ENCODE assay signal across 27 cellular contexts in genomic region chr20:24765316-24766142, GRCh38.
A peak's percentile ranks its signal among the peaks of the same experiment; 100 is the strongest.
DNase-seq lines count a peak whose midpoint lies in the region; ATAC-seq and TF ChIP-seq lines count a peak whose summit lies in the region.
"Had no signal": no experiment of that assay in that cellular context is flagged by ENCODE, and none has a peak within 500 bp of the region (broad histone marks: within the 10 kb centered on the region; RNA-seq: fewer than 3 reads in every experiment).

No MANE protein-coding gene starts in this region.

- H3K4me1 ChIP-seq in osteoblast (ENCODE audit: insufficient read depth, low read length) (no peaks in the 10 kb centered on the region), testis (no peaks in the 10 kb centered on the region), foreskin keratinocyte (no peaks in the 10 kb centered on the region)

- no peak overlapping the region for H2AFZ ChIP-seq in osteoblast (ENCODE audit: low read length)

- H3K4me1 Mint-ChIP-seq in activated CD4-positive, alpha-beta memory T cell treated with anti-CD3 and anti-CD28 coated beads for 36 hours (ENCODE audit: low read depth) = no peaks in the 10 kb centered on the region
- H3K4me1 Mint-ChIP-seq in activated CD4-positive, alpha-beta memory T cell treated with anti-CD3 and anti-CD28 coated beads, Interleukin-2, amount 10 ng/mL, durations not matched to agents 7 days and 5 days = no peaks in the 10 kb centered on the region
- H3K4me1 Mint-ChIP-seq: activated naive CD8-positive, alpha-beta T cell treated with anti-CD3 and anti-CD28 coated beads, Interleukin-2, amount 10 ng/mL, durations not matched to agents 7 days and 5 days; T-cell had no signal

- H3K27ac ChIP-seq in osteoblast (ENCODE audit: low read depth, low read length) = no peak overlapping the region
- no peak overlapping the region for H3K27ac ChIP-seq in testis
- no peak overlapping the region for H3K27ac ChIP-seq in foreskin keratinocyte

- DNase-seq in activated CD4-positive, alpha-beta memory T cell treated with anti-CD3 and anti-CD28 coated beads for 36 hours = peak; percentile 2
- DNase-seq in activated CD4-positive, alpha-beta memory T cell treated with anti-CD3 and anti-CD28 coated beads, Interleukin-2, amount 10 ng/mL, durations not matched to agents 7 days and 5 days = no peak
- peak; percentile 34 for DNase-seq in activated CD8-positive, alpha-beta memory T cell treated with anti-CD3 and anti-CD28 coated beads, Interleukin-2, amount 50 U/mL, for 48 hours
- DNase-seq in osteoblast (ENCODE audit: insufficient read length, low spot score, missing footprints) (peak; percentile 41), testis (peak; percentile 5), foreskin keratinocyte (no peak), AG20443 (ENCODE audit: low spot score) (no peak)
- DNase-seq: activated CD4-positive, alpha-beta T cell treated with anti-CD3 and anti-CD28 coated beads, Interleukin-2, amount 50 U/mL, for 4 hours; activated naive CD8-positive, alpha-beta T cell treated with anti-CD3 and anti-CD28 coated beads, Interleukin-2, amount 10 ng/mL, durations not matched to agents 7 days and 5 days; central memory CD4-positive, alpha-beta T cell; foreskin fibroblast; Kasumi-1; midbrain; NCI-H1436; NCI-H2081; NCI-H526; PC-3; small intestine; stimulated activated CD4-positive, alpha-beta T cell treated with anti-CD3 and anti-CD28 coated beads, Interleukin-2, amount 100 ng/mL, for 24 hours; trophoblast cell had no signal

- no peak overlapping the region for H3K27ac Mint-ChIP-seq in activated CD4-positive, alpha-beta memory T cell treated with anti-CD3 and anti-CD28 coated beads for 36 hours
- no peak overlapping the region for H3K27ac Mint-ChIP-seq in activated CD4-positive, alpha-beta memory T cell treated with anti-CD3 and anti-CD28 coated beads, Interleukin-2, amount 10 ng/mL, durations not matched to agents 7 days and 5 days
- H3K27ac Mint-ChIP-seq: activated naive CD8-positive, alpha-beta T cell treated with anti-CD3 and anti-CD28 coated beads, Interleukin-2, amount 10 ng/mL, durations not matched to agents 7 days and 5 days; CD8-positive, alpha-beta T cell; naive thymus-derived CD8-positive, alpha-beta T cell; T-cell; WTC11 had no signal

- H3K4me2 ChIP-seq in osteoblast (ENCODE audit: insufficient read depth, low read length) = no peak overlapping the region

- TF ChIP-seq CTCF in osteoblast (IDR thresholded peaks at IDR 0.05; ENCODE audit: extremely low read depth, low read depth, low read length) = no peak
- no peak for TF ChIP-seq CTCF in testis (IDR thresholded peaks at IDR 0.05)
- TF ChIP-seq CTCF in foreskin keratinocyte (conservative IDR thresholded peaks at IDR 0.05) = no peak

- H3K9me3 Mint-ChIP-seq in activated CD4-positive, alpha-beta memory T cell treated with anti-CD3 and anti-CD28 coated beads for 36 hours = no peaks in the 10 kb centered on the region
- no peaks in the 10 kb centered on the region for H3K9me3 Mint-ChIP-seq in activated CD4-positive, alpha-beta memory T cell treated with anti-CD3 and anti-CD28 coated beads, Interleukin-2, amount 10 ng/mL, durations not matched to agents 7 days and 5 days
- H3K9me3 Mint-ChIP-seq: activated naive CD8-positive, alpha-beta T cell treated with anti-CD3 and anti-CD28 coated beads, Interleukin-2, amount 10 ng/mL, durations not matched to agents 7 days and 5 days; CD8-positive, alpha-beta T cell had no signal

- intact Hi-C loops in activated CD4-positive, alpha-beta memory T cell treated with anti-CD3 and anti-CD28 coated beads for 36 hours (cut with micrococcal nuclease) = no loop called here
- intact Hi-C loops in testis (cut with DNase I; ENCODE audit: low total_unique reads) = no loop called here

- no peak for ATAC-seq in foreskin keratinocyte
- ATAC-seq in HG03280 (IDR thresholded peaks at IDR 0.05; ENCODE audit: unreplicated experiment) = no peak
- ATAC-seq: CD8-positive, alpha-beta T cell; esophagus mucosa; HCT116; naive thymus-derived CD8-positive, alpha-beta T cell; PC-3; T-cell; WTC11 had no signal

- H3K27me3 ChIP-seq in osteoblast (ENCODE audit: insufficient read depth, low read length) (peaks cover 6% of the 10 kb centered on the region), testis (no peaks in the 10 kb centered on the region), foreskin keratinocyte (no peaks in the 10 kb centered on the region)

- no peaks in the 10 kb centered on the region for H4K20me1 ChIP-seq in osteoblast (ENCODE audit: insufficient read depth, low read length)

- H3K27me3 Mint-ChIP-seq in activated CD4-positive, alpha-beta memory T cell treated with anti-CD3 and anti-CD28 coated beads for 36 hours = peaks cover 14% of the 10 kb centered on the region
- H3K27me3 Mint-ChIP-seq in activated CD4-positive, alpha-beta memory T cell treated with anti-CD3 and anti-CD28 coated beads, Interleukin-2, amount 10 ng/mL, durations not matched to agents 7 days and 5 days = peaks cover 8% of the 10 kb centered on the region

- H3K4me3 ChIP-seq in osteoblast (ENCODE audit: insufficient read depth, low read length) = no peak overlapping the region
- no peak overlapping the region for H3K4me3 ChIP-seq in testis

- H3K36me3 Mint-ChIP-seq in activated CD4-positive, alpha-beta memory T cell treated with anti-CD3 and anti-CD28 coated beads for 36 hours = no peaks in the 10 kb centered on the region
- H3K36me3 Mint-ChIP-seq in activated CD4-positive, alpha-beta memory T cell treated with anti-CD3 and anti-CD28 coated beads, Interleukin-2, amount 10 ng/mL, durations not matched to agents 7 days and 5 days (ENCODE audit: low read depth) = no peaks in the 10 kb centered on the region
- H3K36me3 Mint-ChIP-seq: activated naive CD8-positive, alpha-beta T cell treated with anti-CD3 and anti-CD28 coated beads, Interleukin-2, amount 10 ng/mL, durations not matched to agents 7 days and 5 days; CD8-positive, alpha-beta T cell; T-cell had no signal

- no peak overlapping the region for H3K4me3 Mint-ChIP-seq in activated CD4-positive, alpha-beta memory T cell treated with anti-CD3 and anti-CD28 coated beads for 36 hours
- no peak overlapping the region for H3K4me3 Mint-ChIP-seq in activated CD4-positive, alpha-beta memory T cell treated with anti-CD3 and anti-CD28 coated beads, Interleukin-2, amount 10 ng/mL, durations not matched to agents 7 days and 5 days
- H3K4me3 Mint-ChIP-seq: activated naive CD8-positive, alpha-beta T cell treated with anti-CD3 and anti-CD28 coated beads, Interleukin-2, amount 10 ng/mL, durations not matched to agents 7 days and 5 days; CD8-positive, alpha-beta T cell; naive thymus-derived CD8-positive, alpha-beta T cell; T-cell; WTC11 had no signal

- 93 to 94% methylated on average over 5 to 12 of the region's 12 CpGs for WGBS in testis, 2 donors

- H3K79me2 ChIP-seq in osteoblast (ENCODE audit: insufficient read depth, low read length) = no peaks in the 10 kb centered on the region

- H3K36me3 ChIP-seq in osteoblast (ENCODE audit: insufficient read depth, low read length) (no peaks in the 10 kb centered on the region), testis (ENCODE audit: low read depth, missing control alignments) (no peaks in the 10 kb centered on the region)

- TF ChIP-seq POLR2A in testis (IDR thresholded peaks at IDR 0.05) = no peak

- CTCF ChIA-PET in activated CD4-positive, alpha-beta memory T cell treated with anti-CD3 and anti-CD28 coated beads for 36 hours (lab: Charles Lee) = no interaction called here
- CTCF ChIA-PET in activated CD4-positive, alpha-beta memory T cell treated with anti-CD3 and anti-CD28 coated beads, Interleukin-2, amount 10 ng/mL, durations not matched to agents 7 days and 5 days (lab: Charles Lee) = no interaction called here

- no peaks in the 10 kb centered on the region for H3K9me3 ChIP-seq in osteoblast (ENCODE audit: low read depth, low read length)
- H3K9me3 ChIP-seq in testis = no peaks in the 10 kb centered on the region

- POLR2A ChIA-PET in activated CD4-positive, alpha-beta memory T cell treated with anti-CD3 and anti-CD28 coated beads for 36 hours (lab: Charles Lee) = no interaction called here
- POLR2A ChIA-PET in activated CD4-positive, alpha-beta memory T cell treated with anti-CD3 and anti-CD28 coated beads, Interleukin-2, amount 10 ng/mL, durations not matched to agents 7 days and 5 days (lab: Charles Lee) = no interaction called here

Comparison
In these comparisons a context has a peak if more than half of its experiments do, and no peak if none do; other contexts are left out.
1. DNase-seq: peak in activated CD4-positive, alpha-beta memory T cell treated with anti-CD3 and anti-CD28 coated beads for 36 hours (single experiment), activated CD8-positive, alpha-beta memory T cell treated with anti-CD3 and anti-CD28 coated beads, Interleukin-2, amount 50 U/mL, for 48 hours (single experiment), osteoblast (single experiment) and testis (single experiment); none in activated CD4-positive, alpha-beta memory T cell treated with anti-CD3 and anti-CD28 coated beads, Interleukin-2, amount 10 ng/mL, durations not matched to agents 7 days and 5 days (single experiment), foreskin keratinocyte (0 of 2) and AG20443 (single experiment).